10 cellular contexts compared by ENCODE assay signal in the genomic region with DNA sequence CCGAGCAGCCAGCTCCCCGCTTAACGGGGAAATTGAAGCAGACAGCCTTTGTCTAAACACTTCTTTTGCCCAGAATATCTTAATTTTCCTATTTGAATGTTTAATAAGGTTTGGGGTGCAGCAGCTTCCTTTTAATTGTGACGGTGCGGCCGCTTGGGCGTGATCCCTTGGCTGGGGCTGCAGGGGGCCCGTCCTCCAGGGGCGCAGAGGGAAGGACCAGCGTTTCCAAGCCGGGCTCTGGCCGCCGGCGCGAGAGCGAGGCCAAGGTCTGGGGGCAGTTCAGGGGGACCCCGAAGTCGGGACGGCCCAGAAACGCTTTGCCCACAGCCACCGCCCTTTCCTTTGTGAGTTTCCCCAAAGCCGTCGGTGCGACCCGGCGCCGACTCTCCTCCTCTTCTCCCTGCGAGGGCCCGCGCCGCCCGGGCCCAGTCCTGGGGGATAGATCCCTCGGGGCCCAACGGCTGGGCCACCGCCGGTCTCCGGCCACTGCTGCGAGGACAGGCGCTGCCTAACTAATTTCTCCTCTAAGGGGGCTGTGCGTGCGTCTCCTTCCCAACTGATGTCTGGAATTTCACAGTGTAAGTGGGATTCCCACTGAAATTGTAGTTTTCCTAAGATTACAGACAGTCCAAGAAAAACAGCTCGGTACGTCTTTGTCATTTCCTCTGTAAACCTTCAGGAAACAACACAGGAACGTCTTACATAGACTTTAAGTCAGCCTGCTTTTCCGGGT.
DNase-seq lines count a peak whose midpoint lies in the region; ATAC-seq and TF ChIP-seq lines count a peak whose summit lies in the region.
"Had no signal": no experiment of that assay in that cellular context is flagged by ENCODE, and none has a peak within 500 bp of the region (broad histone marks: within the 10 kb centered on the region; RNA-seq: fewer than 3 reads in every experiment).

No MANE protein-coding gene starts in this region.

- ATAC-seq in WTC11 = peak; percentile 10
- ATAC-seq in esophagus mucosa = no peak

- POLR2A ChIA-PET in activated CD4-positive, alpha-beta memory T cell treated with anti-CD3 and anti-CD28 coated beads for 36 hours (lab: Charles Lee) = no interaction called here
- POLR2A ChIA-PET in activated CD4-positive, alpha-beta memory T cell treated with anti-CD3 and anti-CD28 coated beads, Interleukin-2, amount 10 ng/mL, durations not matched to agents 7 days and 5 days (lab: Charles Lee) = no interaction called here
- POLR2A ChIA-PET in WTC11 (lab: Charles Lee) = interaction anchor here (0.8 to 3.6 kb wide), 4 partner anchors 12 to 148 kb away, joined by 3 to 26 read pairs (median 5); no protein-coding TSS in a partner anchor

- H3K4me1 Mint-ChIP-seq in activated CD4-positive, alpha-beta memory T cell treated with anti-CD3 and anti-CD28 coated beads for 36 hours (ENCODE audit: low read depth) = peaks cover 10% of the 10 kb centered on the region
- peaks cover 4% of the 10 kb centered on the region for H3K4me1 Mint-ChIP-seq in activated CD4-positive, alpha-beta memory T cell treated with anti-CD3 and anti-CD28 coated beads, Interleukin-2, amount 10 ng/mL, durations not matched to agents 7 days and 5 days
- peaks cover 81% of the 10 kb centered on the region for H3K4me1 Mint-ChIP-seq in WTC11

- peak overlapping the region; percentile 49 for H3K4me3 ChIP-seq in retinal pigment epithelial cell (ENCODE audit: low read length)
- H3K4me3 ChIP-seq: MG63, ovary had no signal

- DNase-seq in activated CD4-positive, alpha-beta memory T cell treated with anti-CD3 and anti-CD28 coated beads for 36 hours = no peak
- DNase-seq in activated CD4-positive, alpha-beta memory T cell treated with anti-CD3 and anti-CD28 coated beads, Interleukin-2, amount 10 ng/mL, durations not matched to agents 7 days and 5 days = no peak
- DNase-seq in WTC11 (ENCODE audit: low spot score) = peak; percentile 54
- peak; percentile 24 for DNase-seq in germinal center (ENCODE audit: low spot score)
- no peak for DNase-seq in retinal pigment epithelial cell (ENCODE audit: low read depth)
- no peak for DNase-seq in ureter (ENCODE audit: low spot score)
- no peak for DNase-seq in Ammon's horn (ENCODE audit: low spot score)
- DNase-seq: MG63, ovary had no signal

- CTCF ChIA-PET in activated CD4-positive, alpha-beta memory T cell treated with anti-CD3 and anti-CD28 coated beads for 36 hours (lab: Charles Lee) = interaction anchor here (2.3 kb wide), 1 partner anchor 322 kb away, joined by 6 read pairs; no protein-coding TSS in a partner anchor
- CTCF ChIA-PET in activated CD4-positive, alpha-beta memory T cell treated with anti-CD3 and anti-CD28 coated beads, Interleukin-2, amount 10 ng/mL, durations not matched to agents 7 days and 5 days (lab: Charles Lee) = interaction anchor here (1.2 kb wide), 1 partner anchor 322 kb away, joined by 5 read pairs; no protein-coding TSS in a partner anchor
- CTCF ChIA-PET in WTC11 (lab: Charles Lee) = interaction anchor here (0.8 to 2.3 kb wide), 7 partner anchors 23 to 324 kb away, joined by 4 to 11 read pairs (median 5); no protein-coding TSS in a partner anchor

- intact Hi-C loops in activated CD4-positive, alpha-beta memory T cell treated with anti-CD3 and anti-CD28 coated beads for 36 hours (cut with micrococcal nuclease) = loop anchor here (5.0 to 10.0 kb wide), 2 partner anchors 130 to 203 kb away; a partner anchor contains a TSS

- no peak overlapping the region for H3K27ac Mint-ChIP-seq in activated CD4-positive, alpha-beta memory T cell treated with anti-CD3 and anti-CD28 coated beads for 36 hours
- no peak overlapping the region for H3K27ac Mint-ChIP-seq in activated CD4-positive, alpha-beta memory T cell treated with anti-CD3 and anti-CD28 coated beads, Interleukin-2, amount 10 ng/mL, durations not matched to agents 7 days and 5 days
- peak overlapping the region; percentile 98 for H3K27ac Mint-ChIP-seq in WTC11

- peaks cover 77% of the 10 kb centered on the region for H3K27me3 Mint-ChIP-seq in activated CD4-positive, alpha-beta memory T cell treated with anti-CD3 and anti-CD28 coated beads for 36 hours
- peaks cover 77% of the 10 kb centered on the region for H3K27me3 Mint-ChIP-seq in activated CD4-positive, alpha-beta memory T cell treated with anti-CD3 and anti-CD28 coated beads, Interleukin-2, amount 10 ng/mL, durations not matched to agents 7 days and 5 days
- peaks cover 45% of the 10 kb centered on the region for H3K27me3 Mint-ChIP-seq in WTC11 (ENCODE audit: low read depth)

- no peak for TF ChIP-seq CTCF in WTC11 (IDR thresholded peaks at IDR 0.05)
- no peak for TF ChIP-seq CTCF in retinal pigment epithelial cell (conservative IDR thresholded peaks at IDR 0.05; ENCODE audit: low read depth, low read length)

- no peaks in the 10 kb centered on the region for H3K36me3 Mint-ChIP-seq in activated CD4-positive, alpha-beta memory T cell treated with anti-CD3 and anti-CD28 coated beads for 36 hours
- H3K36me3 Mint-ChIP-seq in activated CD4-positive, alpha-beta memory T cell treated with anti-CD3 and anti-CD28 coated beads, Interleukin-2, amount 10 ng/mL, durations not matched to agents 7 days and 5 days (ENCODE audit: low read depth) = peaks cover 2% of the 10 kb centered on the region
- H3K36me3 Mint-ChIP-seq in WTC11 = no peaks in the 10 kb centered on the region

- H3K9me3 Mint-ChIP-seq in activated CD4-positive, alpha-beta memory T cell treated with anti-CD3 and anti-CD28 coated beads for 36 hours = no peaks in the 10 kb centered on the region
- no peaks in the 10 kb centered on the region for H3K9me3 Mint-ChIP-seq in activated CD4-positive, alpha-beta memory T cell treated with anti-CD3 and anti-CD28 coated beads, Interleukin-2, amount 10 ng/mL, durations not matched to agents 7 days and 5 days
- H3K9me3 Mint-ChIP-seq in WTC11 = no peaks in the 10 kb centered on the region

- peak overlapping the region; percentile 36 for H3K4me3 Mint-ChIP-seq in activated CD4-positive, alpha-beta memory T cell treated with anti-CD3 and anti-CD28 coated beads for 36 hours
- H3K4me3 Mint-ChIP-seq in activated CD4-positive, alpha-beta memory T cell treated with anti-CD3 and anti-CD28 coated beads, Interleukin-2, amount 10 ng/mL, durations not matched to agents 7 days and 5 days = no peak overlapping the region
- H3K4me3 Mint-ChIP-seq in WTC11 = peak overlapping the region; percentile 80

TF ChIP-seq in WTC11, 78 proteins besides CTCF, POLR2A, EP300 and RAD21 (continues in another document):
- TF ChIP-seq OVOL2 (CRISPR knock-in tag; IDR thresholded peaks at IDR 0.05; ENCODE audit: borderline replicate concordance) (no peak), RELA (CRISPR knock-in tag; IDR thresholded peaks at IDR 0.05; ENCODE audit: borderline replicate concordance) (no peak), MXD4 (CRISPR knock-in tag; IDR thresholded peaks at IDR 0.05; ENCODE audit: borderline replicate concordance) (no peak), ZNF423 (CRISPR knock-in tag; IDR thresholded peaks at IDR 0.05) (no peak)
- TF ChIP-seq, protein P1, sequence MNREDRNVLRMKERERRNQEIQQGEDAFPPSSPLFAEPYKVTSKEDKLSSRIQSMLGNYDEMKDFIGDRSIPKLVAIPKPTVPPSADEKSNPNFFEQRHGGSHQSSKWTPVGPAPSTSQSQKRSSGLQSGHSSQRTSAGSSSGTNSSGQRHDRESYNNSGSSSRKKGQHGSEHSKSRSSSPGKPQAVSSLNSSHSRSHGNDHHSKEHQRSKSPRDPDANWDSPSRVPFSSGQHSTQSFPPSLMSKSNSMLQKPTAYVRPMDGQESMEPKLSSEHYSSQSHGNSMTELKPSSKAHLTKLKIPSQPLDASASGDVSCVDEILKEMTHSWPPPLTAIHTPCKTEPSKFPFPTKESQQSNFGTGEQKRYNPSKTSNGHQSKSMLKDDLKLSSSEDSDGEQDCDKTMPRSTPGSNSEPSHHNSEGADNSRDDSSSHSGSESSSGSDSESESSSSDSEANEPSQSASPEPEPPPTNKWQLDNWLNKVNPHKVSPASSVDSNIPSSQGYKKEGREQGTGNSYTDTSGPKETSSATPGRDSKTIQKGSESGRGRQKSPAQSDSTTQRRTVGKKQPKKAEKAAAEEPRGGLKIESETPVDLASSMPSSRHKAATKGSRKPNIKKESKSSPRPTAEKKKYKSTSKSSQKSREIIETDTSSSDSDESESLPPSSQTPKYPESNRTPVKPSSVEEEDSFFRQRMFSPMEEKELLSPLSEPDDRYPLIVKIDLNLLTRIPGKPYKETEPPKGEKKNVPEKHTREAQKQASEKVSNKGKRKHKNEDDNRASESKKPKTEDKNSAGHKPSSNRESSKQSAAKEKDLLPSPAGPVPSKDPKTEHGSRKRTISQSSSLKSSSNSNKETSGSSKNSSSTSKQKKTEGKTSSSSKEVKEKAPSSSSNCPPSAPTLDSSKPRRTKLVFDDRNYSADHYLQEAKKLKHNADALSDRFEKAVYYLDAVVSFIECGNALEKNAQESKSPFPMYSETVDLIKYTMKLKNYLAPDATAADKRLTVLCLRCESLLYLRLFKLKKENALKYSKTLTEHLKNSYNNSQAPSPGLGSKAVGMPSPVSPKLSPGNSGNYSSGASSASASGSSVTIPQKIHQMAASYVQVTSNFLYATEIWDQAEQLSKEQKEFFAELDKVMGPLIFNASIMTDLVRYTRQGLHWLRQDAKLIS (CRISPR knock-in tag; IDR thresholded peaks at IDR 0.05; ENCODE audit: borderline replicate concordance) = no peak
- TF ChIP-seq, protein P2, sequence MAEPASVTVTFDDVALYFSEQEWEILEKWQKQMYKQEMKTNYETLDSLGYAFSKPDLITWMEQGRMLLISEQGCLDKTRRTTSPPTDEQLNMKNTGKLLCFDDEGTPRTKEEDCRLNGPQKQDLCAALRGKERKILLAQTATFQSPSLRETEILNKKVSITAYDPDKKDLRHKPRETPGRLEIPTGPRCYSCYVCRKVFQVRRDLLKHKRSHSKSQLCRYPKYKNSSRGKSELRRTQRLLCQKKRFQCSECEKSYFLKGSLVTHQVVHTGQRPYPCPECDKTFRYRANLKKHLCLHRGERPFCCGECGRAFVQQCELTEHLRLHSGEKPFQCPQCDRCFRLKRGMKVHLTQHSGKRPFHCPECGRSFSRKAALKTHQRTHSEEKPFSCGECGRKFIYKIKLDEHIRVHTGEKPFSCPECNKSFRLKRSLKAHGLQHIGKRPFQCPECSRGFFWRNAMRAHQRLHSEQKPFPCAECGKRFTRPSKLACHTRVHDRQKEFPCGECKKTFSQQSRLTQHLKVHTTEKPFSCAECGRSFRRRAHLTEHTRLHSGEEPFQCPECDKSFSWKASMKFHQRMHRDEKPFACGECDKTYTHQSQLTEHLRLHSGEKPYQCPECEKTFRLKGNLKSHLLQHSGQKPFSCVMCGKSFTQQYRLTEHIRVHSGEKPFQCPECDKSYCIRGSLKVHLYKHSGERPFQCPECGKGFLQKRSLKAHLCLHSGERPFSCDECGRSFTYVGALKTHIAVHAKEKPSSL (CRISPR knock-in tag; conservative IDR thresholded peaks at IDR 0.05) = no peak
- TF ChIP-seq, protein P3, sequence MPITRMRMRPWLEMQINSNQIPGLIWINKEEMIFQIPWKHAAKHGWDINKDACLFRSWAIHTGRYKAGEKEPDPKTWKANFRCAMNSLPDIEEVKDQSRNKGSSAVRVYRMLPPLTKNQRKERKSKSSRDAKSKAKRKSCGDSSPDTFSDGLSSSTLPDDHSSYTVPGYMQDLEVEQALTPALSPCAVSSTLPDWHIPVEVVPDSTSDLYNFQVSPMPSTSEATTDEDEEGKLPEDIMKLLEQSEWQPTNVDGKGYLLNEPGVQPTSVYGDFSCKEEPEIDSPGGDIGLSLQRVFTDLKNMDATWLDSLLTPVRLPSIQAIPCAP (CRISPR knock-in tag; IDR thresholded peaks at IDR 0.05) = no peak

Comparison
In these comparisons a context has a peak if more than half of its experiments do, and no peak if none do; other contexts are left out.
1. DNase-seq: peak in WTC11 (single experiment) and germinal center (single experiment); none in activated CD4-positive, alpha-beta memory T cell treated with anti-CD3 and anti-CD28 coated beads for 36 hours (single experiment), activated CD4-positive, alpha-beta memory T cell treated with anti-CD3 and anti-CD28 coated beads, Interleukin-2, amount 10 ng/mL, durations not matched to agents 7 days and 5 days (single experiment), retinal pigment epithelial cell (single experiment), ureter (single experiment) and Ammon's horn (single experiment).